Comparison of ENCODE assay signal across 8 cellular contexts in the genomic region with DNA sequence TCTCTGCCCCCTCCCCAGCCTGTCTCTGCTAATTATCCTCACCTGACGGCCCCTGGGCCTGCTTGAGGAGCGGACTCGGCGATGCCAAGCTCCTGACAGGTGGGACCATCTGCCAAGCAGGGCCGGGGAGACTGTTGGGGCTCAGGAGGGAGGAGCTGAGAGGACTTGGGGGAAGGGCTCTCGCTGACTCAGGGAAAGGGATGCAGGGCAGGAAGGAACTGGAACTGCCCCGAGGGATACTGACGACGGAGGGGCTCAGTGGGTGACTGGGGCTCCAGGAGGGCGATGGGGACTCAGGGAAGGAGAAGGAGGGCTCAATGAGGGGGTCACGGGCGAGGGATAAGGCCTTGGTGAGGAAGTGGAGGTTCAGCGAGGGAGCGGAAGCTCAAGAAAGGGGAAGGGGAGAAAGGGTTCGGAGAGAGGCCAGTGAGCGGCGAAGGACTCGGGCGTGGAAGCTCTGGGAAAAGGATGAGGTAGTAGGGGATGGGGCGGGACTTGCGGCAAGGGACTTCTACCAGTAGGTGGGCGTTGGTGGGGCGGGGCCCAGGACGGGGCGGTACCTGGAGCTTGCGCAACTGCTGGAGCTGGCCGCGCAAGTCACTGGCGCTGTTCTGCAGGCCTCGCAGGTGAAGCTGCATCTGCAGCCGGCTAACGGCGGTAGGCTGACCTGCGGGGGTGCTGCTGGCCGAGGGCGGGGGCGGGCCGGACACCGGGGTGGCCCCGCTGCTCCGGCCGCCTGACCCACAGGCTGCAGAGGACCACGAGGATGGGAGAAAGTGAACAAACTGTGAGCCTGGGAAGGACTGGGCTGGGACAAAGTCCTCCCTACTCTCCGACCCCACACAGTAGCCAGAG. TPM values are rescaled to one million over a fixed set of nuclear protein-coding genes. Genes with fewer than 3 reads are reported as not detected.
DNase-seq lines count a peak whose midpoint lies in the region; ATAC-seq, FAIRE-seq and TF ChIP-seq lines count a peak whose summit lies in the region.

No MANE protein-coding gene starts in this region.

- no peak for FAIRE-seq in H54 (lab: Jason Lieb, UNC)

- TF ChIP-seq POLR2A in sigmoid colon (IDR thresholded peaks at IDR 0.05) (no peak), H54 (IDR thresholded peaks at IDR 0.05; ENCODE audit: low read depth, low read length) (no peak)

- intact Hi-C loops in left ventricle myocardium superior (cut with micrococcal nuclease), result loop anchor here (10.0 kb wide), 1 partner anchor 106 kb away; no protein-coding TSS in a partner anchor
- intact Hi-C loops in sigmoid colon (cut with DNase I), result no loop called here

- H2BK12ac ChIP-seq in H9 (ENCODE audit: insufficient read length, low read depth, low read length), result no peak overlapping the region

- peak overlapping the region in 1 of 3 experiments; percentile 89; a peak in 1 of 7 replicates for H3K27ac Mint-ChIP-seq in H9
- no peak overlapping the region for H3K27ac Mint-ChIP-seq in activated naive CD8-positive, alpha-beta T cell

- no peak overlapping the region for H2AK5ac ChIP-seq in H9 (ENCODE audit: insufficient read length, low read length)

- peaks cover 0 to 3% (median 0%) of the 10 kb centered on the region in 3 experiments; a peak in 1 of 7 replicates for H3K36me3 Mint-ChIP-seq in H9 (ENCODE audit: insufficient read depth in 1 of 3, low read depth in 3 of 3)
- H3K36me3 Mint-ChIP-seq in activated naive CD8-positive, alpha-beta T cell, result no peaks in the 10 kb centered on the region

- no peak overlapping the region for H3T11ph ChIP-seq in H9 (ENCODE audit: low read length)

- WGBS in H9 (ENCODE audit: extremely low coverage, insufficient read length, low lambda C conversion rate), result no CpG with 5 or more reads among the region's 44 CpGs
- WGBS in sigmoid colon, 2 donors, result 3 to 6% methylated on average over 44 of the region's 44 CpGs

- no peaks in the 10 kb centered on the region for H3K36me3 ChIP-seq in SK-N-MC (ENCODE audit: insufficient read depth, low read length)
- no peaks in the 10 kb centered on the region for H3K36me3 ChIP-seq in sigmoid colon

- no peak overlapping the region for H2AFZ ChIP-seq in H9 (ENCODE audit: low read length)

- H4K91ac ChIP-seq in H9 (ENCODE audit: insufficient read length, low read depth, low read length), result no peak overlapping the region

- H3K23ac ChIP-seq in H9 (ENCODE audit: insufficient read length, low read depth, low read length), result no peak overlapping the region

- H3K4me2 ChIP-seq in H9 (ENCODE audit: insufficient read depth, insufficient read length, low read length), result peak overlapping the region; percentile 73

- no peak overlapping the region for H2BK120ac ChIP-seq in H9 (ENCODE audit: low read depth, low read length, poor library complexity, severe bottlenecking)

- no peak for TF ChIP-seq EP300 in sigmoid colon (IDR thresholded peaks at IDR 0.05)

- H2BK5ac ChIP-seq in H9 (ENCODE audit: insufficient read length, low read length), result no peak overlapping the region

- ATAC-seq in left ventricle myocardium superior, result peak; percentile 72

- no peak overlapping the region for H3K14ac ChIP-seq in H9 (ENCODE audit: insufficient read depth, low read length)

- no peaks in the 10 kb centered on the region for H3K9me3 ChIP-seq in H9 (ENCODE audit: control insufficient read depth, low read depth, low read length)
- no peaks in the 10 kb centered on the region for H3K9me3 ChIP-seq in SK-N-MC (ENCODE audit: low read depth, low read length)
- no peaks in the 10 kb centered on the region for H3K9me3 ChIP-seq in sigmoid colon

- H3K56ac ChIP-seq in H9 (ENCODE audit: insufficient read length, low read depth, low read length), result no peak overlapping the region

- H4K5ac ChIP-seq in H9 (ENCODE audit: insufficient read length, low read depth, low read length), result no peak overlapping the region

- H3K79me2 ChIP-seq in H9 (ENCODE audit: insufficient read depth, low read length), result no peaks in the 10 kb centered on the region

- no peak overlapping the region for H4K8ac ChIP-seq in H9 (replicated peaks; ENCODE audit: insufficient read length, low read depth, low read length)

- H3K27me3 Mint-ChIP-seq in H9 (ENCODE audit: low read depth), result peaks cover 86% of the 10 kb centered on the region
- peaks cover 16% of the 10 kb centered on the region for H3K27me3 Mint-ChIP-seq in activated naive CD8-positive, alpha-beta T cell

- H3K4me1 Mint-ChIP-seq in H9, result peaks cover 31 to 45% of the 10 kb centered on the region in 2 experiments
- H3K4me1 Mint-ChIP-seq in activated naive CD8-positive, alpha-beta T cell (ENCODE audit: low read depth), result peaks cover 32% of the 10 kb centered on the region

- H3K27me3 ChIP-seq in H9 (ENCODE audit: insufficient read depth, low read length) (peaks cover 42% of the 10 kb centered on the region), sigmoid colon (peaks cover 22 to 48% (median 41%) of the 10 kb centered on the region in 3 donors)

- no peak overlapping the region for H2BK15ac ChIP-seq in H9 (ENCODE audit: low read depth, low read length)

- H3K9ac ChIP-seq in H9 (ENCODE audit: extremely low read depth, insufficient read length, low read length), result no peak overlapping the region
- no peak overlapping the region for H3K9ac ChIP-seq in SK-N-MC (ENCODE audit: insufficient read length)

- DNase-seq in DMS 273 treated with DMSO at 0.1 percent for 48 hours (lab: John Stamatoyannopoulos, UW) (peak; percentile 87), H9 (peak; percentile 100), NCI-H1105 (lab: John Stamatoyannopoulos, UW) (peak; percentile 90), SK-N-MC (ENCODE audit: low read depth, low spot score) (no peak), left ventricle myocardium superior (peak; percentile 83), sigmoid colon (peak; percentile 92), H54 (ENCODE audit: insufficient read length, low spot score) (no peak)

- no peak overlapping the region for H3K4ac ChIP-seq in H9 (ENCODE audit: low read depth, low read length)

- H3K4me1 ChIP-seq in H9 (ENCODE audit: insufficient read depth, low read length) (no peaks in the 10 kb centered on the region), sigmoid colon (peaks cover 0 to 31% (median 24%) of the 10 kb centered on the region in 4 donors)

- H3K23me2 ChIP-seq in H9 (ENCODE audit: insufficient read length, low read depth, low read length, poor library complexity, severe bottlenecking), result peaks cover 24% of the 10 kb centered on the region

- H3K27ac ChIP-seq in H9 (ENCODE audit: insufficient read length, low read depth, low read length) (no peak overlapping the region), SK-N-MC (no peak overlapping the region), sigmoid colon (no peak overlapping the region)

- TF ChIP-seq CTCF in H9 (conservative IDR thresholded peaks at IDR 0.05) (peak; percentile 48), sigmoid colon (IDR thresholded peaks at IDR 0.05) (no peak)

- no peaks in the 10 kb centered on the region for H3K79me1 ChIP-seq in H9 (ENCODE audit: insufficient read depth, low read depth, low read length, poor library complexity, severe bottlenecking)

- no peak overlapping the region for H3K18ac ChIP-seq in H9 (ENCODE audit: insufficient read length, low read depth, low read length)

- peaks cover 2% of the 10 kb centered on the region for H4K20me1 ChIP-seq in H9 (ENCODE audit: control insufficient read depth, insufficient read depth, insufficient read length)

- no peak overlapping the region for H2BK20ac ChIP-seq in H9 (ENCODE audit: low read depth, low read length, poor library complexity, severe bottlenecking)

- H3K4me3 Mint-ChIP-seq in H9, result peak overlapping the region; percentile 75 to 91
- H3K4me3 Mint-ChIP-seq in activated naive CD8-positive, alpha-beta T cell, result peak overlapping the region; percentile 96

- peak overlapping the region; percentile 75 for H3K4me3 ChIP-seq in SK-N-MC
- peak overlapping the region in 3 of 4 donors; percentile 26 to 43 (median 42) for H3K4me3 ChIP-seq in sigmoid colon

- H3K9me3 Mint-ChIP-seq in H9, result no peaks in the 10 kb centered on the region
- no peaks in the 10 kb centered on the region for H3K9me3 Mint-ChIP-seq in activated naive CD8-positive, alpha-beta T cell (ENCODE audit: low read depth)

RNA-seq across cellular contexts. Expression of a gene that starts 46.5 kb away (rescaled TPM):
- total RNA-seq in H9 (2021) (6.7 and 6.9 TPM in 2 replicates), left ventricle myocardium superior (1.4 TPM), sigmoid colon (1 to 10 TPM in 3 of 4 donors, under 1 TPM in 1; 0.81 to 9.4 (median 1.7) TPM)
- polyA plus RNA-seq in sigmoid colon, result 1 to 10 TPM in 2 of 3 donors, not detected in 1; 1.1 to 1.2 TPM

Comparison
In these comparisons a context has a peak if more than half of its experiments do, and no peak if none do; other contexts are left out.
1. DNase-seq: peak in DMS 273 treated with DMSO at 0.1 percent for 48 hours (single experiment), H9 (single experiment), NCI-H1105 (single experiment), left ventricle myocardium superior (single experiment) and sigmoid colon (single experiment); none in SK-N-MC (single experiment) and H54 (single experiment).